ENCODE assay signal across 19 cellular contexts in the genomic region with DNA sequence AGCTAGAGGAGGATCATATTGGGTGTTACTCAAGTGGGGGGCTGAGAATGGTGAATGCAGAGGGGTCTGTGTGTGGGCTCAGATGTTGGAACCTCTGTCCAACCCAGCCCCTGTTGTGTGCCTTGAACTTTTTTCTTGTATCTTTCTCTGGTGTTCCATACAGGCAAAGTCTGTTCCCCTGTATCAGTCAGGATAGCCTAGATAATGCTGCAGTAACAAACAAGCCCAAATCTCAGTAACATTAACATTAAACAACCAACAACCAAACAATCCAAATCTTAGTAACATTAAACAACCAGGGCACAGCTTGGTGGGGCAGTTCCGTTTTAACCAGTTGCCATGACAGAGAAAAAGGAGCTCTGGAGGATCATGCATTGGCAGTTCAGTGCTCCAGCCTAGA.
DNase-seq lines count a peak whose midpoint lies in the region; ATAC-seq, FAIRE-seq and TF ChIP-seq lines count a peak whose summit lies in the region.
"Had no signal": no experiment of that assay in that cellular context is flagged by ENCODE, and none has a peak within 500 bp of the region (broad histone marks: within the 10 kb centered on the region; RNA-seq: fewer than 3 reads in every experiment).

No MANE protein-coding gene starts in this region.

- no peak overlapping the region for H3K56ac ChIP-seq in IMR-90 (ENCODE audit: extremely low read depth, insufficient read depth, low read length)

- no peak overlapping the region for H3K4me2 ChIP-seq in IMR-90 (ENCODE audit: low read depth, low read length)
- no peak overlapping the region for H3K4me2 ChIP-seq in K562 (ENCODE audit: insufficient read depth, low read length)
- H3K4me2 ChIP-seq in keratinocyte (ENCODE audit: control insufficient read depth, extremely low read depth, insufficient read depth, low read depth, low read length) = no peak overlapping the region
- H3K4me2 ChIP-seq in GM23338 = no peak overlapping the region

- H3K9me1 ChIP-seq in IMR-90 (ENCODE audit: insufficient read depth, low read length) (peaks cover 54% of the 10 kb centered on the region), K562 (ENCODE audit: control insufficient read depth, insufficient read depth, low read length) (no peaks in the 10 kb centered on the region), keratinocyte (ENCODE audit: control insufficient read depth, extremely low read depth, insufficient read depth, low read length) (peaks cover 3% of the 10 kb centered on the region)

- H3K27ac ChIP-seq in AG04450 (ENCODE audit: low read depth, low read length) (peak overlapping the region; percentile 11), IMR-90 (ENCODE audit: insufficient read depth, low read length) (no peak overlapping the region), K562 (ENCODE audit: extremely low read depth, low read depth, low read length) (no peak overlapping the region), keratinocyte (ENCODE audit: control insufficient read depth, insufficient read depth, low read length) (no peak overlapping the region), GM23338 (ENCODE audit: low read depth) (no peak overlapping the region)
- H3K27ac ChIP-seq: GM23248 had no signal

- DNase-seq in AG04450 (ENCODE audit: low read depth, low spot score) = no peak
- DNase-seq in IMR-90 = no peak
- no peak for DNase-seq in K562 (ENCODE audit: extremely low read depth in 1 of 4, low spot score in 3 of 4)
- DNase-seq in keratinocyte (ENCODE audit: low read depth, low spot score) = no peak
- DNase-seq in activated gamma-delta T cell treated with Interleukin-2 at 50 U/mL for 16 hours = no peak
- DNase-seq in GM23338 (ENCODE audit: low spot score) = no peak
- DNase-seq: 8988T; BE2C; C1 segment of cervical spinal cord; CD4-positive, CD25-positive, alpha-beta regulatory T cell; CD8-positive, alpha-beta memory T cell; GM23248; HCEC 1CT; HFFc6; KBM-7 had no signal

- H4K20me1 ChIP-seq in IMR-90 (ENCODE audit: insufficient read depth, low read length) (peaks cover 38% of the 10 kb centered on the region), K562 (replicated peaks; ENCODE audit: control insufficient read depth, insufficient read depth, low read length) (no peaks in the 10 kb centered on the region), keratinocyte (ENCODE audit: control insufficient read depth, extremely low read depth, insufficient read depth, low read length) (no peaks in the 10 kb centered on the region), GM23338 (replicated peaks; ENCODE audit: insufficient read depth) (0 out of 2 replicates have a peak, but pooled peaks cover 3% of the 10 kb centered on the region)

- peak overlapping the region; percentile 41 for H2BK5ac ChIP-seq in IMR-90 (ENCODE audit: low read depth, low read length, poor library complexity, severe bottlenecking)

- no peak overlapping the region for H3K9ac ChIP-seq in IMR-90 (ENCODE audit: low read depth, low read length)
- no peak overlapping the region for H3K9ac ChIP-seq in K562 (ENCODE audit: insufficient read depth in 1 of 2, low read depth in 2 of 2, low read length in 2 of 2)
- no peak overlapping the region for H3K9ac ChIP-seq in keratinocyte (ENCODE audit: control insufficient read depth, extremely low read depth, insufficient read depth, low read length)
- H3K9ac ChIP-seq: GM23248 had no signal

- in situ Hi-C loops in IMR-90 (cut with MboI; ENCODE audit: low sequenced_read_pairs) (loop anchor here (25.0 kb wide), 1 partner anchor 1645 kb away; a partner anchor contains a TSS), K562 (cut with MboI) (no loop called here)

- peaks cover 15% of the 10 kb centered on the region for H3K36me3 ChIP-seq in IMR-90 (ENCODE audit: control insufficient read depth, insufficient read depth, low read length)
- H3K36me3 ChIP-seq in K562 (ENCODE audit: control insufficient read depth, insufficient read depth, low read length) = no peaks in the 10 kb centered on the region
- peaks cover 8% of the 10 kb centered on the region in 2 experiments for H3K36me3 ChIP-seq in keratinocyte (ENCODE audit: control insufficient read depth in 2 of 2, extremely low read depth in 1 of 2, insufficient read depth in 2 of 2, low read length in 2 of 2)
- H3K36me3 ChIP-seq in GM23338 (ENCODE audit: insufficient read depth) = no peaks in the 10 kb centered on the region
- H3K36me3 ChIP-seq: BE2C had no signal

- peak overlapping the region; percentile 6; the same call in 1 of the 2 replicates for H2BK20ac ChIP-seq in IMR-90 (ENCODE audit: low read depth, low read length)

- H2AK5ac ChIP-seq in IMR-90 (ENCODE audit: low read depth, low read length) = peak overlapping the region; percentile 71

- 0 out of 3 replicates have a peak, but pooled peaks cover 3% of the 10 kb centered on the region for H3K9me3 Mint-ChIP-seq in GM23338
- H3K9me3 Mint-ChIP-seq: CD8-positive, alpha-beta memory T cell; HFFc6 had no signal

- FAIRE-seq in K562 (lab: Jason Lieb, UNC) (no peak), keratinocyte (lab: Jason Lieb, UNC) (peak; percentile 23)
- FAIRE-seq: G401.6, GM12891, H54 had no signal

- H2BK15ac ChIP-seq in IMR-90 (ENCODE audit: low read depth, low read length) = peak overlapping the region; percentile 86; the same call in 1 of the 3 replicates

- no peak overlapping the region for H3K4me3 Mint-ChIP-seq in GM23338
- H3K4me3 Mint-ChIP-seq: CD4-positive, CD25-positive, alpha-beta regulatory T cell; CD8-positive, alpha-beta memory T cell; HFFc6 had no signal

- peaks cover 35% of the 10 kb centered on the region for H3K4me1 ChIP-seq in IMR-90 (ENCODE audit: control insufficient read depth, insufficient read depth, low read length)
- no peaks in the 10 kb centered on the region; a peak in 1 of 5 replicates for H3K4me1 ChIP-seq in K562 (replicated peaks in 1 of 2; ENCODE audit: control insufficient read depth in 2 of 2, insufficient read depth in 2 of 2, low read length in 2 of 2)
- peaks cover 11% of the 10 kb centered on the region for H3K4me1 ChIP-seq in keratinocyte (ENCODE audit: control insufficient read depth, extremely low read depth, insufficient read depth, low read length)
- no peaks in the 10 kb centered on the region for H3K4me1 ChIP-seq in GM23338 (ENCODE audit: insufficient read depth)
- H3K4me1 ChIP-seq: BE2C had no signal

- dilution Hi-C loops in IMR-90 (cut with HindIII; ENCODE audit: low sequenced_read_pairs, unreplicated experiment) = no loop called here
- dilution Hi-C loops in keratinocyte (cut with MboI; ENCODE audit: extremely low pct_ligation_motif_present, low sequenced_read_pairs) = no loop called here

- H3K9me3 ChIP-seq in AG04450 (ENCODE audit: control insufficient read depth, insufficient read depth, low read length) (no peaks in the 10 kb centered on the region), IMR-90 (ENCODE audit: control insufficient read depth, insufficient read depth, low read length) (no peaks in the 10 kb centered on the region), K562 (replicated peaks; ENCODE audit: control insufficient read depth, insufficient read depth, low read depth, low read length) (no peaks in the 10 kb centered on the region), keratinocyte (ENCODE audit: control insufficient read depth, low read depth, low read length) (no peaks in the 10 kb centered on the region)
- H3K9me3 ChIP-seq: BE2C had no signal

- peaks cover 8% of the 10 kb centered on the region for H3K27me3 Mint-ChIP-seq in GM23338 (ENCODE audit: insufficient read depth, low read depth, poor library complexity)

- no peak overlapping the region for H3K4me3 ChIP-seq in AG04450 (ENCODE audit: low read depth, low read length)
- H3K4me3 ChIP-seq in IMR-90 (ENCODE audit: insufficient read depth, low read depth, low read length) = no peak overlapping the region
- H3K4me3 ChIP-seq in K562 = no peak overlapping the region
- H3K4me3 ChIP-seq in keratinocyte (ENCODE audit: control insufficient read depth in 2 of 3, extremely low read depth in 1 of 3, insufficient read depth in 2 of 3, low read depth in 1 of 3, low read length in 3 of 3) = no peak overlapping the region
- H3K4me3 ChIP-seq in GM23338 = no peak overlapping the region
- H3K4me3 ChIP-seq: GM23248 had no signal

- H2AK9ac ChIP-seq in IMR-90 (replicated peaks; ENCODE audit: low read depth, low read length, poor library complexity) = no peak overlapping the region

- BruUV-seq in IMR-90 (replicated peaks; lab: Mats Ljungman, UMichigan) (no TSS peak), K562 (replicated peaks; lab: Mats Ljungman, UMichigan) (no TSS peak)

- no peaks in the 10 kb centered on the region for H3K79me2 ChIP-seq in K562 (ENCODE audit: control insufficient read depth, insufficient read depth, low read length)
- peaks cover 3% of the 10 kb centered on the region for H3K79me2 ChIP-seq in keratinocyte (ENCODE audit: control insufficient read depth, insufficient read depth, low read length)
- no peaks in the 10 kb centered on the region for H3K79me2 ChIP-seq in GM23338 (replicated peaks; ENCODE audit: insufficient read depth)

- peak overlapping the region; percentile 1 for H2BK120ac ChIP-seq in IMR-90 (ENCODE audit: low read depth, low read length)

- TF ChIP-seq RAD21 in IMR-90 (IDR thresholded peaks at IDR 0.05; ENCODE audit: low read length) (no peak), K562 (CRISPR knock-in tag; conservative IDR thresholded peaks at IDR 0.05 in 1 of 2, IDR thresholded peaks at IDR 0.05 in 1 of 2) (no peak)

- H3K36me3 Mint-ChIP-seq in GM23338 (ENCODE audit: low read depth) = peaks cover 6% of the 10 kb centered on the region; the same call in 2 of the 3 replicates
- H3K36me3 Mint-ChIP-seq: CD4-positive, CD25-positive, alpha-beta regulatory T cell had no signal

- H3K4me1 Mint-ChIP-seq in GM23338 = peaks cover 10% of the 10 kb centered on the region
- H3K4me1 Mint-ChIP-seq: CD8-positive, alpha-beta memory T cell had no signal

- TF ChIP-seq EP300 in K562 (IDR thresholded peaks at IDR 0.05; ENCODE audit: low read length) = no peak

- H4K8ac ChIP-seq in IMR-90 (ENCODE audit: low read depth in 2 of 2, low read length in 2 of 2) = peak overlapping the region in 1 of 2 experiments; percentile 10; a peak in 2 of 4 replicates

- H3K27me3 ChIP-seq in AG04450 (ENCODE audit: control insufficient read depth, insufficient read depth, low read length) (no peaks in the 10 kb centered on the region), IMR-90 (ENCODE audit: control insufficient read depth, insufficient read depth, low read length) (no peaks in the 10 kb centered on the region), K562 (ENCODE audit: control insufficient read depth in 2 of 2, insufficient read depth in 2 of 2, low read length in 2 of 2) (no peaks in the 10 kb centered on the region), keratinocyte (ENCODE audit: control insufficient read depth, extremely low read depth, insufficient read depth, low read length) (no peaks in the 10 kb centered on the region), GM23338 (ENCODE audit: insufficient read depth) (no peaks in the 10 kb centered on the region)
- H3K27me3 ChIP-seq: BE2C had no signal

- peak overlapping the region; percentile 18 for H3K4ac ChIP-seq in IMR-90 (ENCODE audit: low read depth, low read length)

- no peak overlapping the region for H4K5ac ChIP-seq in IMR-90 (ENCODE audit: low read depth, low read length)

- intact Hi-C loops in IMR-90 (cut with micrococcal nuclease) = no loop called here
- intact Hi-C loops in K562 (cut with micrococcal nuclease) = no loop called here

- POLR2A ChIA-PET in AG04450 (lab: Yijun Ruan, JAX) (interaction anchor here (1.2 kb wide), 1 partner anchor 12 kb away, joined by 4 read pairs; no protein-coding TSS in a partner anchor), IMR-90 (lab: Charles Lee; ENCODE audit: unreplicated experiment) (no interaction called here), K562 (lab: Yijun Ruan, JAX) (no interaction called here)

- WGBS in IMR-90 (ENCODE audit: extremely low coverage in 2 of 2, insufficient read length in 1 of 2), 2 experiments = 100% methylated on average over 1 of the region's 1 CpG; no CpG with 5 or more reads in 1 of the 2 experiments
- 8% methylated on average over 1 of the region's 1 CpG for WGBS in K562 (ENCODE audit: insufficient coverage, low coverage, missing lambda C conversion rate)

- H2AFZ ChIP-seq in IMR-90 (replicated peaks; ENCODE audit: low read length, poor library complexity) (no peak overlapping the region), K562 (ENCODE audit: low read depth, low read length) (no peak overlapping the region), keratinocyte (ENCODE audit: control insufficient read depth, low read length) (no peak overlapping the region), GM23338 (no peak overlapping the region)
- H2AFZ ChIP-seq: GM23248 had no signal

- peak overlapping the region; percentile 60 for H3K23ac ChIP-seq in IMR-90 (ENCODE audit: low read depth, low read length)

- H3K18ac ChIP-seq in IMR-90 (ENCODE audit: low read depth, low read length) = no peak overlapping the region; the same call in none of the 2 replicates

- peak overlapping the region; percentile 20; the same call in 1 of the 2 replicates for H4K91ac ChIP-seq in IMR-90 (ENCODE audit: insufficient read depth, low read depth, low read length)

- ATAC-seq in IMR-90 (ENCODE audit: low read depth) (no peak), K562 (no peak), GM23338 (no peak), HG03378 (IDR thresholded peaks at IDR 0.05; ENCODE audit: unreplicated experiment) (no peak)

- peak overlapping the region; percentile 47 for H3K14ac ChIP-seq in IMR-90 (replicated peaks; ENCODE audit: low read depth, low read length)

- TF ChIP-seq POLR2A in IMR-90 (IDR thresholded peaks at IDR 0.05; ENCODE audit: low read depth, low read length) (no peak), K562 (conservative IDR thresholded peaks at IDR 0.05) (no peak)

- H3F3A ChIP-seq in GM23338 (replicated peaks; ENCODE audit: low read depth) = no peaks in the 10 kb centered on the region

- H3K9me2 ChIP-seq in GM23338 (ENCODE audit: insufficient read depth) = no peaks in the 10 kb centered on the region

- H3K27ac Mint-ChIP-seq in GM23338 = no peak overlapping the region
- H3K27ac Mint-ChIP-seq: CD4-positive, CD25-positive, alpha-beta regulatory T cell had no signal

- TF ChIP-seq CTCF in AG04450 (IDR thresholded peaks at IDR 0.05; ENCODE audit: low read depth, low read length) = no peak
- TF ChIP-seq CTCF in IMR-90 (conservative IDR thresholded peaks at IDR 0.05; ENCODE audit: low read depth, low read length) = no peak
- no peak for TF ChIP-seq CTCF in K562 (IDR thresholded peaks at IDR 0.05 in 2 of 3, conservative IDR thresholded peaks at IDR 0.05 in 1 of 3; ENCODE audit: insufficient read depth in 2 of 3, low read depth in 1 of 3, low read length in 3 of 3)
- TF ChIP-seq CTCF in keratinocyte (optimal IDR thresholded peaks at IDR 0.05 in 1 of 3, IDR thresholded peaks at IDR 0.05 in 1 of 3, conservative IDR thresholded peaks at IDR 0.05 in 1 of 3; ENCODE audit: extremely low read depth in 1 of 3, insufficient read depth in 2 of 3, low read length in 3 of 3) = no peak
- TF ChIP-seq CTCF in GM23338 (conservative IDR thresholded peaks at IDR 0.05; ENCODE audit: low read depth in 2 of 2) = no peak

- peaks cover 54 to 99% of the 10 kb centered on the region in 2 experiments for H3K79me1 ChIP-seq in IMR-90 (ENCODE audit: low read depth in 1 of 2, low read length in 2 of 2)

- CTCF ChIA-PET in AG04450 (lab: Charles Lee) = interaction anchor here (3.6 kb wide), 1 partner anchor 167 kb away, joined by 19 read pairs; no protein-coding TSS in a partner anchor
- CTCF ChIA-PET in IMR-90 (lab: Yijun Ruan, JAX) = no interaction called here
- CTCF ChIA-PET in K562 (lab: Yijun Ruan, JAX; ENCODE audit: low intra/inter-chr PET ratio) = no interaction called here
